ENCODE assay signal across 4 cellular contexts in genomic region chr19:52667972-52668371, GRCh38.
"Had no signal": no experiment of that assay in that cellular context is flagged by ENCODE, and none has a peak within 500 bp of the region (broad histone marks: within the 10 kb centered on the region; RNA-seq: fewer than 3 reads in every experiment).

No MANE protein-coding gene starts in this region.

- H3K9me3 Mint-ChIP-seq: GM23338, H9 had no signal

- H3K4me3 ChIP-seq: GM23338 had no signal

- H3K27ac Mint-ChIP-seq: GM23338, IgD-negative memory B cell had no signal

- H3K27me3 Mint-ChIP-seq: IgD-negative memory B cell had no signal

- DNase-seq: H9, HCEC 1CT had no signal

- H2AFZ ChIP-seq: GM23338 had no signal

- H3K4me3 Mint-ChIP-seq: GM23338, H9, IgD-negative memory B cell had no signal
